8 cellular contexts compared by ENCODE assay signal in genomic region chr9:127545196-127546124, GRCh38.
DNase-seq lines count a peak whose midpoint lies in the region; ATAC-seq, FAIRE-seq and TF ChIP-seq lines count a peak whose summit lies in the region.

No MANE protein-coding gene starts in this region.

- POLR2A ChIA-PET in K562 (lab: Yijun Ruan, JAX) = interaction anchor here (0.8 kb wide), 1 partner anchor 686 kb away, joined by 3 read pairs; no protein-coding TSS in a partner anchor

- peaks cover 74% of the 10 kb centered on the region for H3K79me2 ChIP-seq in K562 (ENCODE audit: control insufficient read depth, insufficient read depth, low read length)

- TF ChIP-seq CTCF in K562 (IDR thresholded peaks at IDR 0.05 in 2 of 3, conservative IDR thresholded peaks at IDR 0.05 in 1 of 3; ENCODE audit: insufficient read depth in 2 of 3, low read depth in 1 of 3, low read length in 3 of 3) = no peak
- peak in 1 of 6 experiments; percentile 34 for TF ChIP-seq CTCF in upper lobe of left lung (IDR thresholded peaks at IDR 0.05)

- H3K9me1 ChIP-seq in K562 (ENCODE audit: control insufficient read depth, insufficient read depth, low read length) = peaks cover 9% of the 10 kb centered on the region

- DNase-seq in Caki2 (ENCODE audit: low read depth) = peak; percentile 95
- peak; percentile 95 for DNase-seq in HK-2 (ENCODE audit: unreplicated experiment)
- peak in 2 of 4 experiments; percentile 32 to 33 for DNase-seq in K562 (ENCODE audit: extremely low read depth in 1 of 4, low spot score in 3 of 4)
- DNase-seq in left kidney (ENCODE audit: low read depth, low spot score) = peak; percentile 88
- DNase-seq in upper lobe of left lung = peak; percentile 89 to 90
- no peak for DNase-seq in HAP-1 (ENCODE audit: low spot score in 2 of 2)
- no peak for DNase-seq in activated T-cell treated with anti-CD3 and anti-CD28 coated beads, Interleukin-2, amount 50 U/mL, for 1 hour
- DNase-seq in NCI-H2227 (lab: John Stamatoyannopoulos, UW; ENCODE audit: unreplicated experiment) = no peak

- peak overlapping the region in 1 of 2 experiments; percentile 87; a peak in 2 of 4 replicates for H3K9ac ChIP-seq in K562 (ENCODE audit: insufficient read depth in 1 of 2, low read depth in 2 of 2, low read length in 2 of 2)

- H3K4me3 ChIP-seq in K562 = no peak overlapping the region
- peak overlapping the region in 1 of 4 donors; percentile 6 for H3K4me3 ChIP-seq in upper lobe of left lung
- H3K4me3 ChIP-seq in HAP-1 = no peak overlapping the region

- ATAC-seq in K562 (no peak; the same call in 2 of the 3 replicates), upper lobe of left lung (ENCODE audit: low FRiP score in 2 of 2) (peak; percentile 55 to 85)

- FAIRE-seq in K562 (lab: Jason Lieb, UNC) = no peak

- no peak for TF ChIP-seq RAD21 in K562 (CRISPR knock-in tag; conservative IDR thresholded peaks at IDR 0.05 in 1 of 2, IDR thresholded peaks at IDR 0.05 in 1 of 2)

- no TSS peak for BruUV-seq in K562 (replicated peaks; lab: Mats Ljungman, UMichigan)

- H3K9me3 ChIP-seq in K562 (replicated peaks; ENCODE audit: control insufficient read depth, insufficient read depth, low read depth, low read length) (no peaks in the 10 kb centered on the region), upper lobe of left lung (no peaks in the 10 kb centered on the region), HAP-1 (no peaks in the 10 kb centered on the region)

- H4K20me1 ChIP-seq in K562 (replicated peaks; ENCODE audit: control insufficient read depth, insufficient read depth, low read length) = peaks cover 8% of the 10 kb centered on the region; the same call in 1 of the 2 replicates

- H2AFZ ChIP-seq in K562 (ENCODE audit: low read depth, low read length) = no peak overlapping the region

- TF ChIP-seq EP300 in K562 (IDR thresholded peaks at IDR 0.05; ENCODE audit: low read length) (no peak), upper lobe of left lung (IDR thresholded peaks at IDR 0.05) (no peak)

- CTCF ChIA-PET in K562 (lab: Yijun Ruan, JAX; ENCODE audit: low intra/inter-chr PET ratio) = no interaction called here

- 65% methylated on average over 20 of the region's 25 CpGs for WGBS in K562 (ENCODE audit: insufficient coverage, low coverage, missing lambda C conversion rate)
- WGBS in upper lobe of left lung, 2 donors = 32 to 33% methylated on average over 15 to 25 of the region's 25 CpGs

- H3K4me1 ChIP-seq in K562 (replicated peaks in 1 of 2; ENCODE audit: control insufficient read depth in 2 of 2, insufficient read depth in 2 of 2, low read length in 2 of 2) (peaks cover 27 to 50% of the 10 kb centered on the region in 2 experiments), upper lobe of left lung (peaks cover 82 to 96% (median 90%) of the 10 kb centered on the region in 4 donors), HAP-1 (no peaks in the 10 kb centered on the region)

- H3K27ac ChIP-seq in K562 (ENCODE audit: extremely low read depth, low read depth, low read length) = peak overlapping the region; percentile 71; the same call in 2 of the 3 replicates
- H3K27ac ChIP-seq in upper lobe of left lung = peak overlapping the region; percentile 85 to 90 (median 88)

- TF ChIP-seq POLR2A in K562 (conservative IDR thresholded peaks at IDR 0.05) (no peak), upper lobe of left lung (IDR thresholded peaks at IDR 0.05) (peak in 1 of 4 donors; percentile 41)

- H3K4me2 ChIP-seq in K562 (ENCODE audit: insufficient read depth, low read length) = peak overlapping the region; percentile 66; the same call in 1 of the 2 replicates

- intact Hi-C loops in K562 (cut with micrococcal nuclease) = no loop called here

- H3K27me3 ChIP-seq in K562 (ENCODE audit: control insufficient read depth in 2 of 2, insufficient read depth in 2 of 2, low read length in 2 of 2) (no peaks in the 10 kb centered on the region), upper lobe of left lung (no peaks in the 10 kb centered on the region), HAP-1 (ENCODE audit: low read depth) (no peaks in the 10 kb centered on the region)

- in situ Hi-C loops in Caki2 (cut with HindIII; ENCODE audit: low pct_unique_long_range_greater_than_20kb, low sequenced_read_pairs) = no loop called here
- in situ Hi-C loops in K562 (cut with MboI) = no loop called here
- in situ Hi-C loops in HAP-1 (cut with MboI; ENCODE audit: low sequenced_read_pairs) = no loop called here

- H3K36me3 ChIP-seq in K562 (ENCODE audit: control insufficient read depth, insufficient read depth, low read length) (peaks cover 40% of the 10 kb centered on the region; the same call in 2 of the 3 replicates), upper lobe of left lung (peaks cover 0 to 19% (median 0%) of the 10 kb centered on the region in 4 donors), HAP-1 (replicated peaks) (no peaks in the 10 kb centered on the region)

TF ChIP-seq in K562, 482 proteins besides CTCF, POLR2A, EP300 and RAD21 (continues in another document):
- TF ChIP-seq MAZ (CRISPR knock-in tag; conservative IDR thresholded peaks at IDR 0.05 in 1 of 2, IDR thresholded peaks at IDR 0.05 in 1 of 2) = no peak
- no peak for TF ChIP-seq ZNF134 (CRISPR knock-in tag; conservative IDR thresholded peaks at IDR 0.05)
- no peak for TF ChIP-seq EHMT2 (IDR thresholded peaks at IDR 0.05)
- no peak for TF ChIP-seq NEUROD1 (IDR thresholded peaks at IDR 0.05; ENCODE audit: borderline replicate concordance, low read depth, low read length, partially characterized antibody)
- TF ChIP-seq ILK (tag; IDR thresholded peaks at IDR 0.05; ENCODE audit: borderline replicate concordance, low read depth) = no peak
- peak; percentile 59; the same call in 1 of the 2 replicates for TF ChIP-seq ZBTB33 (CRISPR knock-in tag; IDR thresholded peaks at IDR 0.05)
- TF ChIP-seq GTF2E2 (tag; IDR thresholded peaks at IDR 0.05) = 0 out of 2 replicates have a peak, but pooled peaks have one; percentile 41
- peak in 1 of 3 experiments; percentile 43; a peak in 1 of 6 replicates for TF ChIP-seq ZBTB11 (CRISPR knock-in tag; IDR thresholded peaks at IDR 0.05)
- no peak for TF ChIP-seq MYNN (IDR thresholded peaks at IDR 0.05)
- TF ChIP-seq MYNN (CRISPR knock-in tag; IDR thresholded peaks at IDR 0.05) = no peak
- no peak for TF ChIP-seq SMARCB1 (IDR thresholded peaks at IDR 0.05; ENCODE audit: insufficient read length, low read depth)
- TF ChIP-seq ZNF639 (CRISPR knock-in tag; conservative IDR thresholded peaks at IDR 0.05 in 1 of 2, IDR thresholded peaks at IDR 0.05 in 1 of 2) = no peak
- TF ChIP-seq TCF7L2 (IDR thresholded peaks at IDR 0.05; ENCODE audit: low read depth, low read length) = no peak

Comparison
In these comparisons a context has a peak if more than half of its experiments do, and no peak if none do; other contexts are left out.
1. DNase-seq: peak in Caki2 (single experiment), HK-2 (single experiment), left kidney (single experiment) and upper lobe of left lung (2 of 2); none in HAP-1 (0 of 2), activated T-cell treated with anti-CD3 and anti-CD28 coated beads, Interleukin-2, amount 50 U/mL, for 1 hour (single experiment) and NCI-H2227 (single experiment).